ENCODE assay signal across 11 cellular contexts in genomic region chr12:110694330-110694891, GRCh38. TPM values are rescaled to one million over a fixed set of nuclear protein-coding genes. Genes with fewer than 3 reads are reported as not detected.
A peak's percentile ranks its signal among the peaks of the same experiment; 100 is the strongest.
DNase-seq lines count a peak whose midpoint lies in the region; ATAC-seq, FAIRE-seq and TF ChIP-seq lines count a peak whose summit lies in the region.
"Had no signal": no experiment of that assay in that cellular context is flagged by ENCODE, and none has a peak within 500 bp of the region (broad histone marks: within the 10 kb centered on the region; RNA-seq: fewer than 3 reads in every experiment).

No MANE protein-coding gene starts in this region.

- no peaks in the 10 kb centered on the region for H3K79me1 ChIP-seq in H1 (ENCODE audit: low read depth, low read length)

- H3K4me1 ChIP-seq in H1 (replicated peaks in 1 of 4; ENCODE audit: control insufficient read depth in 3 of 4, insufficient read depth in 4 of 4, low read length in 3 of 4) (peaks cover 4 to 12% (median 6%) of the 10 kb centered on the region in 4 experiments), upper lobe of left lung (peaks cover 15 to 25% (median 22%) of the 10 kb centered on the region in 4 donors), SJCRH30 (no peaks in the 10 kb centered on the region)

- H3K9ac ChIP-seq in H1 (replicated peaks in 1 of 4; ENCODE audit: extremely low read depth in 1 of 4, low read depth in 3 of 4, low read length in 3 of 4) = no peak overlapping the region

- TF ChIP-seq CTCF in H1 (IDR thresholded peaks at IDR 0.05; ENCODE audit: control extremely low read depth in 1 of 3, insufficient read depth in 1 of 3, low read depth in 1 of 3, low read length in 3 of 3) = no peak
- no peak for TF ChIP-seq CTCF in upper lobe of left lung (IDR thresholded peaks at IDR 0.05)

- no peak overlapping the region for H4K5ac ChIP-seq in H1 (ENCODE audit: insufficient read length, low read depth, low read length)

- H3K4me3 ChIP-seq in H1 (ENCODE audit: extremely low read depth in 1 of 4, insufficient read depth in 2 of 4, low read depth in 3 of 4, low read length in 4 of 4) = no peak overlapping the region
- H3K4me3 ChIP-seq in upper lobe of left lung = no peak overlapping the region
- H3K4me3 ChIP-seq in SJCRH30 = no peak overlapping the region

- H3K14ac ChIP-seq in H1 (ENCODE audit: insufficient read length) = no peak overlapping the region

- ATAC-seq in upper lobe of left lung (ENCODE audit: low FRiP score in 2 of 2) = peak; percentile 64 to 76
- ATAC-seq in GM21723 (IDR thresholded peaks at IDR 0.05; ENCODE audit: unreplicated experiment) = no peak
- ATAC-seq in HG02759 (IDR thresholded peaks at IDR 0.05; ENCODE audit: unreplicated experiment) = no peak

- no peak for TF ChIP-seq RAD21 in H1 (IDR thresholded peaks at IDR 0.05 in 1 of 2, conservative IDR thresholded peaks at IDR 0.05 in 1 of 2; ENCODE audit: low read depth in 2 of 2, low read length in 2 of 2)

- H3K9me3 ChIP-seq in H1 (ENCODE audit: insufficient read depth in 2 of 2, low read depth in 1 of 2, low read length in 1 of 2) = no peaks in the 10 kb centered on the region
- no peaks in the 10 kb centered on the region for H3K9me3 ChIP-seq in upper lobe of left lung
- H3K9me3 ChIP-seq in SJCRH30 (replicated peaks) = no peaks in the 10 kb centered on the region

- no peak overlapping the region for H2BK12ac ChIP-seq in H1 (ENCODE audit: low read depth, low read length)

- H3K18ac ChIP-seq in H1 (ENCODE audit: extremely low read depth, low read length) = no peak overlapping the region

- H3K27me3 ChIP-seq in H1 (replicated peaks in 1 of 4; ENCODE audit: control insufficient read depth in 3 of 4, extremely low read depth in 1 of 4, insufficient read depth in 3 of 4, low read length in 3 of 4) (no peaks in the 10 kb centered on the region; a peak in 1 of 7 replicates), upper lobe of left lung (no peaks in the 10 kb centered on the region), SJCRH30 (no peaks in the 10 kb centered on the region)

- no peak overlapping the region for H2BK5ac ChIP-seq in H1 (ENCODE audit: low read depth, low read length)

- H4K8ac ChIP-seq in H1 (ENCODE audit: extremely low read depth, insufficient read depth, low read length) = no peak overlapping the region

- H3K27ac ChIP-seq in H1 (ENCODE audit: low read depth, low read length) (no peak overlapping the region), upper lobe of left lung (peak overlapping the region; percentile 29 to 76 (median 66)), SJCRH30 (no peak overlapping the region)

- POLR2A ChIA-PET in H1 (lab: Charles Lee; ENCODE audit: partially characterized antibody) = interaction anchor here (0.8 kb wide), 1 partner anchor 10 kb away, joined by 3 read pairs; no protein-coding TSS in a partner anchor

- no peak overlapping the region for H3K56ac ChIP-seq in H1 (replicated peaks; ENCODE audit: insufficient read length, low read depth, low read length)

- no peak overlapping the region for H2BK15ac ChIP-seq in H1 (ENCODE audit: low read length)

- no peak overlapping the region for H2BK120ac ChIP-seq in H1 (replicated peaks; ENCODE audit: low read depth, low read length)

- H3K36me3 ChIP-seq in H1 (ENCODE audit: control insufficient read depth in 2 of 4, insufficient read depth in 4 of 4, low read length in 3 of 4) (no peaks in the 10 kb centered on the region), upper lobe of left lung (no peaks in the 10 kb centered on the region), SJCRH30 (no peaks in the 10 kb centered on the region)

- 0 out of 2 replicates have a peak overlapping the region, but pooled peaks have one; percentile 11 for H2AFZ ChIP-seq in H1 (ENCODE audit: low read length)

- WGBS in H1 (ENCODE audit: extremely low coverage in 1 of 2, insufficient coverage in 1 of 2, insufficient read length in 1 of 2, insufficient replicate concordance in 2 of 2, low coverage in 1 of 2, low lambda C conversion rate in 2 of 2, missing lambda C conversion rate in 1 of 2), 2 experiments = 90% methylated on average over 12 of the region's 12 CpGs; no CpG with 5 or more reads in 1 of the 2 experiments
- WGBS in upper lobe of left lung, 2 donors = 61 to 69% methylated on average over 10 to 12 of the region's 12 CpGs

- no peak overlapping the region for H3K23ac ChIP-seq in H1 (ENCODE audit: insufficient read length)

- no peaks in the 10 kb centered on the region for H4K20me1 ChIP-seq in H1 (replicated peaks in 1 of 2; ENCODE audit: control insufficient read depth in 1 of 2, insufficient read depth in 2 of 2, low read length in 2 of 2)

- H2AK5ac ChIP-seq in H1 (ENCODE audit: low read depth, low read length) = no peak overlapping the region

- no peaks in the 10 kb centered on the region for H3K79me2 ChIP-seq in H1 (ENCODE audit: control insufficient read depth in 1 of 2, insufficient read depth in 2 of 2, low read length in 2 of 2)

- no peak overlapping the region for H3K4me2 ChIP-seq in H1 (ENCODE audit: insufficient read depth in 1 of 2, low read depth in 2 of 2, low read length in 2 of 2)

- DNase-seq in SKM-1 treated with dmso at 0.1 percent for 144 hours (lab: John Stamatoyannopoulos, UW; ENCODE audit: unreplicated experiment) (peak; percentile 17), SKM-1 (lab: John Stamatoyannopoulos, UW; ENCODE audit: unreplicated experiment) (no peak), H1 (ENCODE audit: low read depth in 1 of 2, low spot score in 2 of 2) (no peak), mucosa of gallbladder (ENCODE audit: low spot score) (peak; percentile 39), upper lobe of left lung (peak; percentile 60 to 84), SJCRH30 (no peak)
- DNase-seq: activated CD4-positive, alpha-beta memory T cell treated with anti-CD3 and anti-CD28 coated beads, Interleukin-2, amount 10 ng/mL, durations not matched to agents 7 days and 5 days; small intestine had no signal

- H4K91ac ChIP-seq in H1 (replicated peaks; ENCODE audit: insufficient read length, low read length) = no peak overlapping the region

- H2BK20ac ChIP-seq in H1 (ENCODE audit: low read length) = no peak overlapping the region

- FAIRE-seq in H1 (lab: Jason Lieb, UNC) = no peak
- FAIRE-seq: A204.1, small intestine had no signal

- peaks cover 3% of the 10 kb centered on the region; the same call in 1 of the 2 replicates for H3K23me2 ChIP-seq in H1 (ENCODE audit: low read depth, low read length)

- no peak for TF ChIP-seq POLR2A in H1 (IDR thresholded peaks at IDR 0.05; ENCODE audit: control extremely low read depth in 1 of 2, low read depth in 2 of 2, low read length in 2 of 2)
- peak in 1 of 4 donors; percentile 2 for TF ChIP-seq POLR2A in upper lobe of left lung (IDR thresholded peaks at IDR 0.05)

- no peak overlapping the region for H3K4ac ChIP-seq in H1 (replicated peaks; ENCODE audit: insufficient read length, low read depth, low read length)

- TF ChIP-seq EP300 in H1 (IDR thresholded peaks at IDR 0.05; ENCODE audit: borderline replicate concordance in 1 of 2, low read depth in 2 of 2, low read length in 2 of 2) (no peak), upper lobe of left lung (IDR thresholded peaks at IDR 0.05) (no peak)

- CTCF ChIA-PET in H1 (lab: Charles Lee; ENCODE audit: partially characterized antibody) = interaction anchor here (0.6 to 1.3 kb wide), 2 partner anchors 37 to 142 kb away, joined by 4 read pairs; no protein-coding TSS in a partner anchor

TF ChIP-seq in H1, 55 proteins besides CTCF, POLR2A, EP300 and RAD21 (continues in another document):
- TF ChIP-seq ZNF274 (IDR thresholded peaks at IDR 0.05; ENCODE audit: borderline replicate concordance, extremely low read depth, low read length) (no peak), GABPA (IDR thresholded peaks at IDR 0.05; ENCODE audit: borderline replicate concordance, insufficient read depth, low read length) (no peak), ATF3 (IDR thresholded peaks at IDR 0.05; ENCODE audit: insufficient read depth, low read depth, low read length) (no peak), SP4 (IDR thresholded peaks at IDR 0.05; ENCODE audit: low read length) (no peak), ASH2L (IDR thresholded peaks at IDR 0.05; ENCODE audit: low read length) (no peak)
- TF ChIP-seq, protein P1, sequence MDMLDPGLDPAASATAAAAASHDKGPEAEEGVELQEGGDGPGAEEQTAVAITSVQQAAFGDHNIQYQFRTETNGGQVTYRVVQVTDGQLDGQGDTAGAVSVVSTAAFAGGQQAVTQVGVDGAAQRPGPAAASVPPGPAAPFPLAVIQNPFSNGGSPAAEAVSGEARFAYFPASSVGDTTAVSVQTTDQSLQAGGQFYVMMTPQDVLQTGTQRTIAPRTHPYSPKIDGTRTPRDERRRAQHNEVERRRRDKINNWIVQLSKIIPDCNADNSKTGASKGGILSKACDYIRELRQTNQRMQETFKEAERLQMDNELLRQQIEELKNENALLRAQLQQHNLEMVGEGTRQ (IDR thresholded peaks at IDR 0.05; ENCODE audit: low read length) = no peak

RNA-seq across cellular contexts. Expression of gene HVCN1, which starts 5.5 kb away (rescaled TPM):
- 5.6 and 5.8 TPM in 2 replicates for total RNA-seq in H1 (2021; fragmentation: NEBNext Ultra II Directional; extraction: Animal tissue kit (Norgen Biotek cat#: 25700))
- 10.5 and 11.2 TPM in 2 replicates for polyA plus RNA-seq in H1 (2011; rRNA removed)
- 8.0 TPM for polyA plus RNA-seq in H1 (2011; cell fraction: cytosol; rRNA removed)
- 5.7 TPM for polyA plus RNA-seq in H1 (2011; cell fraction: nucleus; rRNA removed)
- 7.3 to 9.5 TPM (median 7.9 TPM) in 4 replicates for polyA plus RNA-seq in H1 (2012, experiment 1 of 2)
- 7.0 TPM for polyA plus RNA-seq in H1 (2012, experiment 2 of 2)
- polyA plus RNA-seq in H1 (2013, experiment 1 of 2) = 14.1 TPM
- 14.7 TPM for polyA plus RNA-seq in H1 (2013, experiment 2 of 2)
- polyA minus RNA-seq in H1 (2011; rRNA and poly(A)+ RNA removed) = 3.7 and 6.0 TPM in 2 replicates
- 2.9 TPM for polyA minus RNA-seq in H1 (2011; cell fraction: cytosol; rRNA and poly(A)+ RNA removed)
- polyA minus RNA-seq in H1 (2011; cell fraction: nucleus; rRNA and poly(A)+ RNA removed) = 3.0 TPM
- total RNA-seq in mucosa of gallbladder (7.1 TPM), upper lobe of left lung (10 to 100 TPM in 4 of 6 donors, 1 to 10 TPM in 2; 5.8 to 29.2 (median 15.5) TPM)
- total RNA-seq in SJCRH30 (2014; rRNA removed; shearing (Covaris generic)) = 2.7 and 2.8 TPM in 2 replicates

RNA-seq across cellular contexts. Expression of gene PPP1CC, which starts 48.3 kb away (rescaled TPM):
- total RNA-seq in H1 (2021; fragmentation: NEBNext Ultra II Directional; extraction: Animal tissue kit (Norgen Biotek cat#: 25700)) = 335 and 350 TPM in 2 replicates
- polyA plus RNA-seq in H1 (2011; rRNA removed) = 109 and 193 TPM in 2 replicates
- polyA plus RNA-seq in H1 (2011; cell fraction: cytosol; rRNA removed) = 216 TPM
- polyA plus RNA-seq in H1 (2011; cell fraction: nucleus; rRNA removed) = 71.9 TPM
- 227 to 289 TPM (median 267 TPM) in 4 replicates for polyA plus RNA-seq in H1 (2012, experiment 1 of 2)
- polyA plus RNA-seq in H1 (2012, experiment 2 of 2) = 41.5 TPM
- polyA plus RNA-seq in H1 (2013, experiment 1 of 2) = 220 TPM
- polyA plus RNA-seq in H1 (2013, experiment 2 of 2) = 229 TPM
- 220 and 313 TPM in 2 replicates for polyA minus RNA-seq in H1 (2011; rRNA and poly(A)+ RNA removed)
- 137 TPM for polyA minus RNA-seq in H1 (2011; cell fraction: cytosol; rRNA and poly(A)+ RNA removed)
- 129 TPM for polyA minus RNA-seq in H1 (2011; cell fraction: nucleus; rRNA and poly(A)+ RNA removed)
- total RNA-seq in mucosa of gallbladder (101 TPM), upper lobe of left lung (100 to 1,000 TPM in 2 of 6 donors, 10 to 100 TPM in 4; 26.0 to 114 (median 85.4) TPM)
- 202 and 218 TPM in 2 replicates for total RNA-seq in SJCRH30 (2014; rRNA removed; shearing (Covaris generic))

Comparison
In these comparisons a context has a peak if more than half of its experiments do, and no peak if none do; other contexts are left out.
1. DNase-seq: peak in SKM-1 treated with dmso at 0.1 percent for 144 hours (single experiment), mucosa of gallbladder (single experiment) and upper lobe of left lung (2 of 2); none in SKM-1 (single experiment), H1 (0 of 2) and SJCRH30 (0 of 2).
2. H3K27ac ChIP-seq: peak in upper lobe of left lung (4 of 4); none in H1 (single experiment) and SJCRH30 (single experiment).
3. ATAC-seq: peak in upper lobe of left lung (2 of 2); none in GM21723 (single experiment) and HG02759 (single experiment).